2 cellular contexts compared by ENCODE assay signal in the genomic region with DNA sequence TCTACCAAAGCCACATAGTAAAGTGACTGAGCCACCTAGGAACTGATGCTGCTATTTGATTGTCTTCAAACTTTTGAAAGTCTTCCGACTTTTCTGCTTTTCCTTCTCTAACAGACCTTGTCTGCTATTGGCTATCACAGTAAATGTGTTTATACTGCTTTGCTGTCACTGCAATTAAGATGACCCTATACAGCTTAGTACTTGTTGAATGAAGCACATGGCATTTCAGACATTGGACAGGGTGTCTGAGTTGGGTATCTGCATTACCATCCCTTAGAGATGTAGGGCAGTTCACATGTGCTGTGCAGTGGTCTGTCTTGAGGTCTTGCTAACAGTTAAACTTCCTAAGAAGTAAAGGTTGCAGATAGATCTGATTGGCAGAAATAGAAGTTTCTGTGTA.
TF ChIP-seq lines count a peak whose summit lies in the region.

No MANE protein-coding gene starts in this region.

TF ChIP-seq in SK-N-SH, 30 proteins besides CTCF, POLR2A, EP300 and RAD21 (continued from another document):
- TF ChIP-seq, protein P1, sequence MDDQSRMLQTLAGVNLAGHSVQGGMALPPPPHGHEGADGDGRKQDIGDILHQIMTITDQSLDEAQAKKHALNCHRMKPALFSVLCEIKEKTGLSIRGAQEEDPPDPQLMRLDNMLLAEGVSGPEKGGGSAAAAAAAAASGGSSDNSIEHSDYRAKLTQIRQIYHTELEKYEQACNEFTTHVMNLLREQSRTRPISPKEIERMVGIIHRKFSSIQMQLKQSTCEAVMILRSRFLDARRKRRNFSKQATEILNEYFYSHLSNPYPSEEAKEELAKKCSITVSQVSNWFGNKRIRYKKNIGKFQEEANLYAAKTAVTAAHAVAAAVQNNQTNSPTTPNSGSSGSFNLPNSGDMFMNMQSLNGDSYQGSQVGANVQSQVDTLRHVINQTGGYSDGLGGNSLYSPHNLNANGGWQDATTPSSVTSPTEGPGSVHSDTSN (IDR thresholded peaks at IDR 0.05), result no peak

TF ChIP-seq in SK-N-SH treated with all-trans-retinoic acid at 6 μM for 48 hours, 23 proteins besides CTCF, POLR2A, EP300 and RAD21 (continued from another document):
- TF ChIP-seq, protein P2, sequence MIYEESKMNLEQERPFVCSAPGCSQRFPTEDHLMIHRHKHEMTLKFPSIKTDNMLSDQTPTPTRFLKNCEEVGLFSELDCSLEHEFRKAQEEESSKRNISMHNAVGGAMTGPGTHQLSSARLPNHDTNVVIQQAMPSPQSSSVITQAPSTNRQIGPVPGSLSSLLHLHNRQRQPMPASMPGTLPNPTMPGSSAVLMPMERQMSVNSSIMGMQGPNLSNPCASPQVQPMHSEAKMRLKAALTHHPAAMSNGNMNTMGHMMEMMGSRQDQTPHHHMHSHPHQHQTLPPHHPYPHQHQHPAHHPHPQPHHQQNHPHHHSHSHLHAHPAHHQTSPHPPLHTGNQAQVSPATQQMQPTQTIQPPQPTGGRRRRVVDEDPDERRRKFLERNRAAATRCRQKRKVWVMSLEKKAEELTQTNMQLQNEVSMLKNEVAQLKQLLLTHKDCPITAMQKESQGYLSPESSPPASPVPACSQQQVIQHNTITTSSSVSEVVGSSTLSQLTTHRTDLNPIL (CRISPR knock-in tag; IDR thresholded peaks at IDR 0.05; ENCODE audit: low read depth), result no peak
- TF ChIP-seq ZFP3 (CRISPR knock-in tag; IDR thresholded peaks at IDR 0.05) (no peak), BACH2 (CRISPR knock-in tag; IDR thresholded peaks at IDR 0.05; ENCODE audit: borderline replicate concordance) (no peak), PPARA (CRISPR knock-in tag; IDR thresholded peaks at IDR 0.05; ENCODE audit: borderline replicate concordance) (no peak), ZNF70 (CRISPR knock-in tag; IDR thresholded peaks at IDR 0.05) (no peak), ZFP30 (CRISPR knock-in tag; IDR thresholded peaks at IDR 0.05) (no peak), ZNF8 (CRISPR knock-in tag; IDR thresholded peaks at IDR 0.05) (no peak), RARB (CRISPR knock-in tag; IDR thresholded peaks at IDR 0.05) (no peak), ISL1 (CRISPR knock-in tag; IDR thresholded peaks at IDR 0.05) (no peak), TCF4 (CRISPR knock-in tag; IDR thresholded peaks at IDR 0.05; ENCODE audit: borderline replicate concordance) (no peak), GLIS3 (CRISPR knock-in tag; IDR thresholded peaks at IDR 0.05) (no peak), ESRRG (CRISPR knock-in tag; IDR thresholded peaks at IDR 0.05) (no peak)
- TF ChIP-seq, protein P3, sequence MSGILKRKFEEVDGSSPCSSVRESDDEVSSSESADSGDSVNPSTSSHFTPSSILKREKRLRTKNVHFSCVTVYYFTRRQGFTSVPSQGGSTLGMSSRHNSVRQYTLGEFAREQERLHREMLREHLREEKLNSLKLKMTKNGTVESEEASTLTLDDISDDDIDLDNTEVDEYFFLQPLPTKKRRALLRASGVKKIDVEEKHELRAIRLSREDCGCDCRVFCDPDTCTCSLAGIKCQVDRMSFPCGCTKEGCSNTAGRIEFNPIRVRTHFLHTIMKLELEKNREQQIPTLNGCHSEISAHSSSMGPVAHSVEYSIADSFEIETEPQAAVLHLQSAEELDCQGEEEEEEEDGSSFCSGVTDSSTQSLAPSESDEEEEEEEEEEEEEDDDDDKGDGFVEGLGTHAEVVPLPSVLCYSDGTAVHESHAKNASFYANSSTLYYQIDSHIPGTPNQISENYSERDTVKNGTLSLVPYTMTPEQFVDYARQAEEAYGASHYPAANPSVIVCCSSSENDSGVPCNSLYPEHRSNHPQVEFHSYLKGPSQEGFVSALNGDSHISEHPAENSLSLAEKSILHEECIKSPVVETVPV (CRISPR knock-in tag; IDR thresholded peaks at IDR 0.05), result no peak
- TF ChIP-seq, protein P4, sequence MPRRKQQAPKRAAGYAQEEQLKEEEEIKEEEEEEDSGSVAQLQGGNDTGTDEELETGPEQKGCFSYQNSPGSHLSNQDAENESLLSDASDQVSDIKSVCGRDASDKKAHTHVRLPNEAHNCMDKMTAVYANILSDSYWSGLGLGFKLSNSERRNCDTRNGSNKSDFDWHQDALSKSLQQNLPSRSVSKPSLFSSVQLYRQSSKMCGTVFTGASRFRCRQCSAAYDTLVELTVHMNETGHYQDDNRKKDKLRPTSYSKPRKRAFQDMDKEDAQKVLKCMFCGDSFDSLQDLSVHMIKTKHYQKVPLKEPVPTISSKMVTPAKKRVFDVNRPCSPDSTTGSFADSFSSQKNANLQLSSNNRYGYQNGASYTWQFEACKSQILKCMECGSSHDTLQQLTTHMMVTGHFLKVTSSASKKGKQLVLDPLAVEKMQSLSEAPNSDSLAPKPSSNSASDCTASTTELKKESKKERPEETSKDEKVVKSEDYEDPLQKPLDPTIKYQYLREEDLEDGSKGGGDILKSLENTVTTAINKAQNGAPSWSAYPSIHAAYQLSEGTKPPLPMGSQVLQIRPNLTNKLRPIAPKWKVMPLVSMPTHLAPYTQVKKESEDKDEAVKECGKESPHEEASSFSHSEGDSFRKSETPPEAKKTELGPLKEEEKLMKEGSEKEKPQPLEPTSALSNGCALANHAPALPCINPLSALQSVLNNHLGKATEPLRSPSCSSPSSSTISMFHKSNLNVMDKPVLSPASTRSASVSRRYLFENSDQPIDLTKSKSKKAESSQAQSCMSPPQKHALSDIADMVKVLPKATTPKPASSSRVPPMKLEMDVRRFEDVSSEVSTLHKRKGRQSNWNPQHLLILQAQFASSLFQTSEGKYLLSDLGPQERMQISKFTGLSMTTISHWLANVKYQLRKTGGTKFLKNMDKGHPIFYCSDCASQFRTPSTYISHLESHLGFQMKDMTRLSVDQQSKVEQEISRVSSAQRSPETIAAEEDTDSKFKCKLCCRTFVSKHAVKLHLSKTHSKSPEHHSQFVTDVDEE (CRISPR knock-in tag; IDR thresholded peaks at IDR 0.05), result no peak
- TF ChIP-seq, protein P5, sequence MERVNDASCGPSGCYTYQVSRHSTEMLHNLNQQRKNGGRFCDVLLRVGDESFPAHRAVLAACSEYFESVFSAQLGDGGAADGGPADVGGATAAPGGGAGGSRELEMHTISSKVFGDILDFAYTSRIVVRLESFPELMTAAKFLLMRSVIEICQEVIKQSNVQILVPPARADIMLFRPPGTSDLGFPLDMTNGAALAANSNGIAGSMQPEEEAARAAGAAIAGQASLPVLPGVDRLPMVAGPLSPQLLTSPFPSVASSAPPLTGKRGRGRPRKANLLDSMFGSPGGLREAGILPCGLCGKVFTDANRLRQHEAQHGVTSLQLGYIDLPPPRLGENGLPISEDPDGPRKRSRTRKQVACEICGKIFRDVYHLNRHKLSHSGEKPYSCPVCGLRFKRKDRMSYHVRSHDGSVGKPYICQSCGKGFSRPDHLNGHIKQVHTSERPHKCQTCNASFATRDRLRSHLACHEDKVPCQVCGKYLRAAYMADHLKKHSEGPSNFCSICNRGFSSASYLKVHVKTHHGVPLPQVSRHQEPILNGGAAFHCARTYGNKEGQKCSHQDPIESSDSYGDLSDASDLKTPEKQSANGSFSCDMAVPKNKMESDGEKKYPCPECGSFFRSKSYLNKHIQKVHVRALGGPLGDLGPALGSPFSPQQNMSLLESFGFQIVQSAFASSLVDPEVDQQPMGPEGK (CRISPR knock-in tag; IDR thresholded peaks at IDR 0.05; ENCODE audit: borderline replicate concordance), result no peak
- TF ChIP-seq, protein P6, sequence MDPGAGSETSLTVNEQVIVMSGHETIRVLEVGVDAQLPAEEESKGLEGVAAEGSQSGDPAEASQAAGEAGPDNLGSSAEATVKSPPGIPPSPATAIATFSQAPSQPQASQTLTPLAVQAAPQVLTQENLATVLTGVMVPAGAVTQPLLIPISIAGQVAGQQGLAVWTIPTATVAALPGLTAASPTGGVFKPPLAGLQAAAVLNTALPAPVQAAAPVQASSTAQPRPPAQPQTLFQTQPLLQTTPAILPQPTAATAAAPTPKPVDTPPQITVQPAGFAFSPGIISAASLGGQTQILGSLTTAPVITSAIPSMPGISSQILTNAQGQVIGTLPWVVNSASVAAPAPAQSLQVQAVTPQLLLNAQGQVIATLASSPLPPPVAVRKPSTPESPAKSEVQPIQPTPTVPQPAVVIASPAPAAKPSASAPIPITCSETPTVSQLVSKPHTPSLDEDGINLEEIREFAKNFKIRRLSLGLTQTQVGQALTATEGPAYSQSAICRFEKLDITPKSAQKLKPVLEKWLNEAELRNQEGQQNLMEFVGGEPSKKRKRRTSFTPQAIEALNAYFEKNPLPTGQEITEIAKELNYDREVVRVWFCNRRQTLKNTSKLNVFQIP (CRISPR knock-in tag; IDR thresholded peaks at IDR 0.05; ENCODE audit: borderline replicate concordance, low read depth), result no peak
